ENCODE assay signal across 8 cellular contexts in the genomic region with DNA sequence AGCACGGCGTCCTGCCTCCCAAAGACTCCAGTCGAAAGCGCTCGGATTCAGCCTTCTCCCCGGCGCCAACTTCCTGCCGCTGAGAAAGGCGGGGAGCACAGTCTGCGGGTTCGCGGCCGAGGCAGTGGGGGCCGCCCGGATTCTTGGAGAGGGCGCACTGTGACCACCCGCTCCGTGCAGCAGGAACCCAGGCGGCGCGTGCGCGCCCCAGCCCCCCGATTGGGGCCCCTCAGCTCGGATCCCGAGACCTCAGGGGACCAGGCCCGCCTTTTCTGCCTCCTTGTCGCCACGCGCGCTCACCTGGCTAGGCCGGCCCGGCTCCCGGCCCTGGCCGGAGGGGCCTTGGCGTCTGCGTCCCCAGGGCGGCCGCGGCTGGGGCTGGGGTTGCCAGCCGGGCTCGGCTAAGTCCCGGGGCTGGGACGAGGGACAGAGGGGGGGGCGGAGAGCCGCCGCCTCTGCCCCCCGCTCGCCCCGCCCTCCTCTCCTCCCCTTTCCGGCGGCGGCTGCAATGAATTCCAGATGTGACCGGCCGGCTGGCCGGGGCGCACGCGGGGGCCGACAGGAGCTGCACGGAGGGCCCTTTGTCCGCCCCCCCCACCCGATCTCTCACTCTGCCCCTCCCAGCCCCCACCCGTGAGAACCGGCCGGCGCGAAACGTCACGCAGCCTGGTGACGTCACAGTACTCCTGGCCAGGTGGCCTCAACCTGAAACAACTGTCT. TPM values are rescaled to one million over a fixed set of nuclear protein-coding genes. Genes with fewer than 3 reads are reported as not detected.
DNase-seq lines count a peak whose midpoint lies in the region; ATAC-seq lines count a peak whose summit lies in the region.

A gene with protein sequence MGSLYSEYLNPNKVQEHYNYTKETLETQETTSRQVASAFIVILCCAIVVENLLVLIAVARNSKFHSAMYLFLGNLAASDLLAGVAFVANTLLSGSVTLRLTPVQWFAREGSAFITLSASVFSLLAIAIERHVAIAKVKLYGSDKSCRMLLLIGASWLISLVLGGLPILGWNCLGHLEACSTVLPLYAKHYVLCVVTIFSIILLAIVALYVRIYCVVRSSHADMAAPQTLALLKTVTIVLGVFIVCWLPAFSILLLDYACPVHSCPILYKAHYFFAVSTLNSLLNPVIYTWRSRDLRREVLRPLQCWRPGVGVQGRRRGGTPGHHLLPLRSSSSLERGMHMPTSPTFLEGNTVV (minus strand): TSS at position 428 of the 720 bp plus-strand sequence. CDS start 6,426 bp downstream, outside the sequence.

- peak; percentile 39 for ATAC-seq in HG02588 (IDR thresholded peaks at IDR 0.05; ENCODE audit: unreplicated experiment)

- DNase-seq in DMS53 treated with DMSO at 0.1 percent for 48 hours (lab: John Stamatoyannopoulos, UW; ENCODE audit: unreplicated experiment) (peak; percentile 41), NCI-H2171 treated with DMSO at 0.1 percent for 48 hours (lab: John Stamatoyannopoulos, UW) (peak; percentile 81), cerebellum (ENCODE audit: low spot score) (peak; percentile 63), kidney glomerular epithelial cell (lab: John Stamatoyannopoulos, UW) (peak; percentile 14), NCI-H1694 treated with DMSO at 0.1 percent for 48 hours (lab: John Stamatoyannopoulos, UW) (no peak)
- peak; percentile 76 for DNase-seq in activated CD4-positive, CD25-positive, alpha-beta regulatory T cell treated with anti-CD3 and anti-CD28 coated beads, Interleukin-2, amount 50 U/mL, for 72 hours
- DNase-seq in stimulated activated CD4-positive, alpha-beta T cell treated with anti-CD3 and anti-CD28 coated beads, Interleukin-1b, Interleukin-23, amount 100 ng/mL, for 48 hours = peak; percentile 67

RNA-seq across cellular contexts. Expression of the gene that starts here (rescaled TPM):
- total RNA-seq in cerebellum = 4.9 TPM
